ENCODE assay signal across 20 cellular contexts in genomic region chr4:8910100-8910821, GRCh38. TPM values are rescaled to one million over a fixed set of nuclear protein-coding genes. Genes with fewer than 3 reads are reported as not detected.
DNase-seq lines count a peak whose midpoint lies in the region; ATAC-seq and TF ChIP-seq lines count a peak whose summit lies in the region.
"Had no signal": no experiment of that assay in that cellular context is flagged by ENCODE, and none has a peak within 500 bp of the region (broad histone marks: within the 10 kb centered on the region; RNA-seq: fewer than 3 reads in every experiment).

No MANE protein-coding gene starts in this region.

- no peaks in the 10 kb centered on the region for H3K27me3 Mint-ChIP-seq in osteocyte (ENCODE audit: unreplicated experiment)
- H3K27me3 Mint-ChIP-seq: CD4-positive, alpha-beta memory T cell had no signal

- ATAC-seq in Right ventricle myocardium inferior (no peak), GM19395 (IDR thresholded peaks at IDR 0.05; ENCODE audit: unreplicated experiment) (no peak)
- ATAC-seq: effector memory CD8-positive, alpha-beta T cell had no signal

- intact Hi-C loops in Right ventricle myocardium inferior (cut with DNase I) (no loop called here), cardiac septum (cut with DNase I) (loop anchor here (10.0 kb wide), 2 partner anchors 305 to 445 kb away; no protein-coding TSS in a partner anchor)

- no peaks in the 10 kb centered on the region for H3K9me3 Mint-ChIP-seq in osteocyte (ENCODE audit: unreplicated experiment)
- H3K9me3 Mint-ChIP-seq: effector memory CD8-positive, alpha-beta T cell; immature natural killer cell had no signal

- no peak overlapping the region for H3K4me3 Mint-ChIP-seq in osteocyte (ENCODE audit: unreplicated experiment)
- H3K4me3 Mint-ChIP-seq: CD4-positive, alpha-beta memory T cell; effector memory CD8-positive, alpha-beta T cell; immature natural killer cell had no signal

- peaks cover 2% of the 10 kb centered on the region for H3K4me1 Mint-ChIP-seq in osteocyte (ENCODE audit: unreplicated experiment)
- H3K4me1 Mint-ChIP-seq: CD4-positive, alpha-beta memory T cell; immature natural killer cell had no signal

- TF ChIP-seq CTCF in coronary artery (IDR thresholded peaks at IDR 0.05) = no peak
- no peak for TF ChIP-seq CTCF in osteocyte (IDR thresholded peaks at IDR 0.05)

- DNase-seq in Right ventricle myocardium inferior (ENCODE audit: missing footprints) = peak; percentile 32
- no peak for DNase-seq in cardiac septum (ENCODE audit: low spot score)
- peak; percentile 64 for DNase-seq in coronary artery (ENCODE audit: low spot score)
- DNase-seq in osteocyte (ENCODE audit: extremely low spot score, unreplicated experiment) = peak; percentile 82
- DNase-seq in ureter (ENCODE audit: low spot score) = peak; percentile 17
- DNase-seq in NCI-H1092 (lab: John Stamatoyannopoulos, UW) = no peak
- DNase-seq in NCI-H2029 treated with DMSO at 0.1 percent for 48 hours (lab: John Stamatoyannopoulos, UW) = no peak
- DNase-seq: CD4-positive, alpha-beta memory T cell; effector memory CD8-positive, alpha-beta T cell; immature natural killer cell; KBM-7; NCI-H1105; NCI-H510A; stimulated activated CD4-positive, alpha-beta T cell treated with anti-CD3 and anti-CD28 coated beads, Interleukin-2, amount 100 ng/mL, for 48 hours had no signal

- no peak overlapping the region for H3K27ac Mint-ChIP-seq in osteocyte (ENCODE audit: unreplicated experiment)
- H3K27ac Mint-ChIP-seq: CD4-positive, alpha-beta memory T cell; effector memory CD8-positive, alpha-beta T cell; immature natural killer cell had no signal

- no peaks in the 10 kb centered on the region for H3K36me3 Mint-ChIP-seq in osteocyte (ENCODE audit: unreplicated experiment)
- H3K36me3 Mint-ChIP-seq: CD4-positive, alpha-beta memory T cell; immature natural killer cell had no signal

- H3K4me3 ChIP-seq in coronary artery = no peak overlapping the region
- H3K4me3 ChIP-seq: lung had no signal

- no peak overlapping the region for H3K27ac ChIP-seq in coronary artery
- H3K27ac ChIP-seq: parathyroid adenoma had no signal

RNA-seq across cellular contexts. Expression of gene HMX1, which starts 38.6 kb away (rescaled TPM):
- total RNA-seq in Right ventricle myocardium inferior = not detected
- not detected for total RNA-seq in cardiac septum
- total RNA-seq in osteocyte = 3.2 and 3.5 TPM in 2 replicates
- not detected for total RNA-seq in ureter
- total RNA-seq: CD4-positive, alpha-beta memory T cell; fibroblast of lung; lung; myocyte; skeletal muscle tissue had no signal

Comparison
In these comparisons a context has a peak if more than half of its experiments do, and no peak if none do; other contexts are left out.
1. DNase-seq: peak in Right ventricle myocardium inferior (single experiment), coronary artery (single experiment), osteocyte (single experiment) and ureter (single experiment); none in cardiac septum (single experiment), NCI-H1092 (single experiment) and NCI-H2029 treated with DMSO at 0.1 percent for 48 hours (single experiment).